In genomic region chr13:79541426-79542049, GRCh38 we compare ENCODE assay signal across 7 cellular contexts.
DNase-seq lines count a peak whose midpoint lies in the region; ATAC-seq, FAIRE-seq and TF ChIP-seq lines count a peak whose summit lies in the region.

No MANE protein-coding gene starts in this region.

- no peak for FAIRE-seq in GM12892 (lab: Jason Lieb, UNC)

- TF ChIP-seq EP300 in gastroesophageal sphincter (IDR thresholded peaks at IDR 0.05) (no peak), sigmoid colon (IDR thresholded peaks at IDR 0.05) (no peak)

- 5% methylated on average over 1 of the region's 1 CpG for WGBS in gastroesophageal sphincter (ENCODE audit: low coverage in 1 of 2), 2 donors
- WGBS in sigmoid colon, 2 donors, result 0% methylated on average over 1 of the region's 1 CpG

- H3K9me3 ChIP-seq in T-helper 17 cell (ENCODE audit: control insufficient read depth, low read length, poor library complexity, severe bottlenecking) (no peaks in the 10 kb centered on the region), gastroesophageal sphincter (no peaks in the 10 kb centered on the region), sigmoid colon (no peaks in the 10 kb centered on the region)

- H3K36me3 ChIP-seq in gastroesophageal sphincter (no peaks in the 10 kb centered on the region), sigmoid colon (peaks cover 0 to 5% (median 0%) of the 10 kb centered on the region in 4 donors)

- H3K4me3 Mint-ChIP-seq in T-helper 17 cell, result no peak overlapping the region

- peaks cover 4% of the 10 kb centered on the region for H3K4me1 Mint-ChIP-seq in T-helper 17 cell

- intact Hi-C loops in sigmoid colon (cut with DNase I), result loop anchor here (1.0 kb wide), 1 partner anchor 117 kb away; no protein-coding TSS in a partner anchor

- no peaks in the 10 kb centered on the region for H3K4me1 ChIP-seq in gastroesophageal sphincter
- no peaks in the 10 kb centered on the region for H3K4me1 ChIP-seq in sigmoid colon

- no peak overlapping the region for H3K4me3 ChIP-seq in gastroesophageal sphincter
- H3K4me3 ChIP-seq in sigmoid colon, result no peak overlapping the region

- no peak overlapping the region for H3K27ac Mint-ChIP-seq in T-helper 17 cell

- H3K27ac ChIP-seq in gastroesophageal sphincter (no peak overlapping the region), sigmoid colon (no peak overlapping the region)

- ATAC-seq in GM21526 (IDR thresholded peaks at IDR 0.05; ENCODE audit: low FRiP score, unreplicated experiment) (peak; percentile 55), T-helper 17 cell (peak; percentile 64), gastroesophageal sphincter (no peak)

- no peaks in the 10 kb centered on the region for H3K27me3 ChIP-seq in gastroesophageal sphincter
- H3K27me3 ChIP-seq in sigmoid colon, result no peaks in the 10 kb centered on the region

- TF ChIP-seq POLR2A in gastroesophageal sphincter (IDR thresholded peaks at IDR 0.05) (no peak), sigmoid colon (IDR thresholded peaks at IDR 0.05) (no peak), GM12892 (IDR thresholded peaks at IDR 0.05; ENCODE audit: low read depth, low read length) (no peak)

- H3K36me3 Mint-ChIP-seq in T-helper 17 cell (ENCODE audit: low read depth), result no peaks in the 10 kb centered on the region

- DNase-seq in ELR (ENCODE audit: low read depth) (peak; percentile 69), M059J (ENCODE audit: low read depth) (peak; percentile 58), T-helper 17 cell (no peak), sigmoid colon (no peak), GM12892 (ENCODE audit: insufficient read length) (no peak)

- no peaks in the 10 kb centered on the region for H3K27me3 Mint-ChIP-seq in T-helper 17 cell

- TF ChIP-seq CTCF in gastroesophageal sphincter (IDR thresholded peaks at IDR 0.05) (peak; percentile 76 to 83 (median 82)), sigmoid colon (IDR thresholded peaks at IDR 0.05) (peak in 3 of 4 experiments; percentile 63 to 76 (median 74))

Comparison
In these comparisons a context has a peak if more than half of its experiments do, and no peak if none do; other contexts are left out.
1. DNase-seq: peak in ELR (single experiment) and M059J (single experiment); none in T-helper 17 cell (0 of 3), sigmoid colon (single experiment) and GM12892 (single experiment).